24 cellular contexts compared by ENCODE assay signal in the genomic region with DNA sequence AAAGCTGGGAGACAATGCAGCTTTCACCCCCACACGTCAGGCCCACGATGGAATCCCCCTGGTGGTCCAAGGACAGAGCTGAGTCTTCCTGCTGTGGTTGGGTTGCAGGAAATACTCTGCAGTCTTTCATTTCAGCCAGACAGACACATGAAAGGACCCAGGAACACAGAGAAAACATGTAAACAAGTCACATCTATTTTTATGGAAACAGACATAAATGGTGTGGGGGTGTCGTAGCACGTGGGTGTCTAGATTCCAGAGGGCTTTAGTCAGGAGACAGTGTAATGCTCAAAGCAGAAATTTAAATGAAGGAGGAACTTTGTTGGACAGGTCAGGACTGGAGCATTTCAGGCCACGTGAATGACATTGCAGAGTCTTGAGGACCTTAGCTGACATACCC.
A peak's percentile ranks its signal among the peaks of the same experiment; 100 is the strongest.
DNase-seq lines count a peak whose midpoint lies in the region; ATAC-seq and TF ChIP-seq lines count a peak whose summit lies in the region.
"Had no signal": no experiment of that assay in that cellular context is flagged by ENCODE, and none has a peak within 500 bp of the region (broad histone marks: within the 10 kb centered on the region; RNA-seq: fewer than 3 reads in every experiment).

No MANE protein-coding gene starts in this region.

- H3K4me3 Mint-ChIP-seq in HFFc6: no peak overlapping the region
- H3K4me3 Mint-ChIP-seq: activated CD8-positive, alpha-beta T cell treated with anti-CD3 and anti-CD28 coated beads, Interleukin-2, amount 10 ng/mL, durations not matched to agents 7 days and 5 days; activated naive CD4-positive, alpha-beta T cell treated with anti-CD3 and anti-CD28 coated beads, Interleukin-2, amount 10 ng/mL, durations not matched to agents 7 days and 5 days; activated T-cell treated with anti-CD3 and anti-CD28 coated beads, Interleukin-2, amount 50 U/mL, for 4 hours; CD4-positive, CD25-positive, alpha-beta regulatory T cell had no signal

- peak overlapping the region; percentile 29; the same call in 1 of the 2 replicates for H3K27ac Mint-ChIP-seq in HFFc6
- H3K27ac Mint-ChIP-seq: activated CD8-positive, alpha-beta T cell treated with anti-CD3 and anti-CD28 coated beads, Interleukin-2, amount 10 ng/mL, durations not matched to agents 7 days and 5 days; activated naive CD4-positive, alpha-beta T cell treated with anti-CD3 and anti-CD28 coated beads, Interleukin-2, amount 10 ng/mL, durations not matched to agents 7 days and 5 days; CD4-positive, CD25-positive, alpha-beta regulatory T cell had no signal

- H3K9me3 Mint-ChIP-seq in HFFc6: no peaks in the 10 kb centered on the region; the same call in 1 of the 2 replicates
- H3K9me3 Mint-ChIP-seq: activated naive CD4-positive, alpha-beta T cell treated with anti-CD3 and anti-CD28 coated beads, Interleukin-2, amount 10 ng/mL, durations not matched to agents 7 days and 5 days had no signal

- peaks cover 23% of the 10 kb centered on the region for H3K4me1 Mint-ChIP-seq in HFFc6 (ENCODE audit: low read depth)
- H3K4me1 Mint-ChIP-seq: activated naive CD4-positive, alpha-beta T cell treated with anti-CD3 and anti-CD28 coated beads, Interleukin-2, amount 10 ng/mL, durations not matched to agents 7 days and 5 days; CD4-positive, CD25-positive, alpha-beta regulatory T cell had no signal

- in situ Hi-C loops in astrocyte of the spinal cord (cut with HindIII; ENCODE audit: low sequenced_read_pairs): no loop called here

- no peak for TF ChIP-seq CTCF in HFFc6 (IDR thresholded peaks at IDR 0.05)
- TF ChIP-seq CTCF in astrocyte of the spinal cord (IDR thresholded peaks at IDR 0.05; ENCODE audit: low read depth, low read length): peak; percentile 8

- no peak overlapping the region for H3K4me3 ChIP-seq in astrocyte of the spinal cord (ENCODE audit: low read depth, low read length)
- H3K4me3 ChIP-seq: lower lobe of right lung, Peyer's patch, right atrium auricular region, uterus had no signal

- ATAC-seq in HG03175 (IDR thresholded peaks at IDR 0.05; ENCODE audit: unreplicated experiment): no peak
- no peak for ATAC-seq in HG02870 (IDR thresholded peaks at IDR 0.05; ENCODE audit: unreplicated experiment)
- ATAC-seq: activated CD8-positive, alpha-beta T cell treated with anti-CD3 and anti-CD28 coated beads, Interleukin-2, amount 10 ng/mL, durations not matched to agents 7 days and 5 days; activated T-cell treated with anti-CD3 and anti-CD28 coated beads, Interleukin-2, amount 50 U/mL, for 4 hours; lower lobe of right lung had no signal

- DNase-seq in AG08395 (ENCODE audit: low spot score): peak; percentile 9
- DNase-seq in HFFc6: peak; percentile 24
- peak; percentile 36 for DNase-seq in astrocyte of the spinal cord (ENCODE audit: low read depth, low spot score)
- peak; percentile 6 for DNase-seq in hepatic stellate cell (ENCODE audit: low spot score)
- no peak for DNase-seq in stimulated activated naive CD4-positive, alpha-beta T cell (lab: John Stamatoyannopoulos, UW)
- no peak for DNase-seq in globus pallidus (ENCODE audit: low spot score)
- DNase-seq: activated CD4-positive, CD25-positive, alpha-beta regulatory T cell; activated CD8-positive, alpha-beta T cell treated with anti-CD3 and anti-CD28 coated beads, Interleukin-2, amount 10 ng/mL, durations not matched to agents 7 days and 5 days; activated naive CD4-positive, alpha-beta T cell treated with anti-CD3 and anti-CD28 coated beads, Interleukin-2, amount 10 ng/mL, durations not matched to agents 7 days and 5 days; activated T-cell treated with anti-CD3 and anti-CD28 coated beads, Interleukin-2, amount 50 U/mL, for 4 hours; CD4-positive, CD25-positive, alpha-beta regulatory T cell; cortex of kidney; foreskin melanocyte; kidney; lower lobe of right lung; NCI-H1092 treated with DMSO at 0.1 percent for 48 hours; NCI-H2107; Peyer's patch; stimulated activated CD8-positive, alpha-beta memory T cell treated with anti-CD3 and anti-CD28 coated beads, Interleukin-4, amount 100 ng/mL, for 48 hours; substantia nigra; uterus had no signal

- H3K27me3 Mint-ChIP-seq in HFFc6 (ENCODE audit: insufficient read depth): no peaks in the 10 kb centered on the region
- H3K27me3 Mint-ChIP-seq: activated naive CD4-positive, alpha-beta T cell treated with anti-CD3 and anti-CD28 coated beads, Interleukin-2, amount 10 ng/mL, durations not matched to agents 7 days and 5 days; CD4-positive, CD25-positive, alpha-beta regulatory T cell had no signal

- no peaks in the 10 kb centered on the region; the same call in 1 of the 2 replicates for H3K36me3 Mint-ChIP-seq in HFFc6 (ENCODE audit: low read depth)
- H3K36me3 Mint-ChIP-seq: activated naive CD4-positive, alpha-beta T cell treated with anti-CD3 and anti-CD28 coated beads, Interleukin-2, amount 10 ng/mL, durations not matched to agents 7 days and 5 days; CD4-positive, CD25-positive, alpha-beta regulatory T cell had no signal

Comparison
In these comparisons a context has a peak if more than half of its experiments do, and no peak if none do; other contexts are left out.
1. DNase-seq: peak in AG08395 (single experiment), HFFc6 (single experiment), astrocyte of the spinal cord (single experiment) and hepatic stellate cell (single experiment); none in stimulated activated naive CD4-positive, alpha-beta T cell (0 of 6) and globus pallidus (single experiment).